8 cellular contexts compared by ENCODE assay signal in genomic region chr16:67893791-67894399, GRCh38. TPM values are rescaled to one million over a fixed set of nuclear protein-coding genes. Genes with fewer than 3 reads are reported as not detected.
DNase-seq lines count a peak whose midpoint lies in the region; ATAC-seq and TF ChIP-seq lines count a peak whose summit lies in the region.

No MANE protein-coding gene starts in this region.

- peaks cover 35% of the 10 kb centered on the region for H3K4me1 Mint-ChIP-seq in chondrocyte (ENCODE audit: low read depth)
- peaks cover 19 to 55% (median 37%) of the 10 kb centered on the region in 3 donors for H3K4me1 Mint-ChIP-seq in naive B cell

- no peaks in the 10 kb centered on the region for H3K9me3 Mint-ChIP-seq in chondrocyte (ENCODE audit: low read depth)
- H3K9me3 Mint-ChIP-seq in naive B cell, result no peaks in the 10 kb centered on the region

- peak overlapping the region; percentile 96 for H3K9ac ChIP-seq in HUES48 (ENCODE audit: low read depth, low read length)

- H3K4me1 ChIP-seq in HUES48 (ENCODE audit: control insufficient read depth, insufficient read depth, low read length), result 0 out of 2 replicates have a peak, but pooled peaks cover 8% of the 10 kb centered on the region

- no peak for TF ChIP-seq CTCF in C4-2B (conservative IDR thresholded peaks at IDR 0.05)
- no peak for TF ChIP-seq CTCF in chondrocyte (IDR thresholded peaks at IDR 0.05)

- H3K36me3 ChIP-seq in HUES48 (ENCODE audit: control insufficient read depth, insufficient read depth, low read length), result no peaks in the 10 kb centered on the region

- H3K4me3 Mint-ChIP-seq in chondrocyte (ENCODE audit: unreplicated experiment) (peak overlapping the region; percentile 90), naive B cell (peak overlapping the region; percentile 80 to 97 (median 94))

- H3K27me3 Mint-ChIP-seq in chondrocyte (ENCODE audit: low read depth) (no peaks in the 10 kb centered on the region), naive B cell (no peaks in the 10 kb centered on the region)

- ATAC-seq in naive B cell (ENCODE audit: low read depth in 2 of 2), result no peak

- H3K27ac ChIP-seq in C4-2B, result peak overlapping the region; percentile 94
- H3K27ac ChIP-seq in HUES48 (ENCODE audit: low read depth, low read length), result peak overlapping the region; percentile 83

- H3K36me3 Mint-ChIP-seq in chondrocyte (ENCODE audit: low read depth), result no peaks in the 10 kb centered on the region
- H3K36me3 Mint-ChIP-seq in naive B cell, result no peaks in the 10 kb centered on the region

- H3K9me3 ChIP-seq in HUES48 (ENCODE audit: control insufficient read depth, insufficient read depth, low read length), result no peaks in the 10 kb centered on the region

- DNase-seq in chondrocyte (ENCODE audit: low spot score) (no peak), naive B cell (no peak), MV-4-11 (lab: John Stamatoyannopoulos, UW) (no peak), hepatic stellate cell (ENCODE audit: low spot score) (no peak), NCI-H1092 treated with DMSO at 0.1 percent for 48 hours (lab: John Stamatoyannopoulos, UW) (no peak)
- DNase-seq in effector CD8-positive, alpha-beta T cell (lab: John Stamatoyannopoulos, UW), result no peak

- H3K27ac Mint-ChIP-seq in chondrocyte (ENCODE audit: unreplicated experiment) (peak overlapping the region; percentile 95), naive B cell (peak overlapping the region; percentile 92 to 97 (median 95))

- H3K4me3 ChIP-seq in HUES48 (ENCODE audit: low read depth, low read length), result peak overlapping the region; percentile 99

- no peaks in the 10 kb centered on the region for H3K27me3 ChIP-seq in HUES48 (ENCODE audit: control insufficient read depth, insufficient read depth, low read length)

RNA-seq across cellular contexts. Expression of gene PSKH1, which starts 0.8 kb away (rescaled TPM):
- total RNA-seq in chondrocyte, result 33.1 to 38.9 TPM (median 35.9 TPM) in 3 replicates
- 10 to 100 TPM; 14.2 to 24.4 (median 17.4) TPM for polyA plus RNA-seq in naive B cell (ENCODE audit: low read depth in 6 of 6)

RNA-seq across cellular contexts. Expression of gene NRN1L, which starts 9.2 kb away (rescaled TPM):
- total RNA-seq in chondrocyte, result 0.57 TPM in 1 of 3 replicates, not detected in the others
- polyA plus RNA-seq in naive B cell (ENCODE audit: low read depth in 6 of 6), result under 1 TPM in 2 of 6 donors, not detected in 4; 0.64 to 0.90 TPM

RNA-seq across cellular contexts. Expression of gene EDC4, which starts 21.0 kb away (rescaled TPM):
- 67.6 to 77.2 TPM (median 67.9 TPM) in 3 replicates for total RNA-seq in chondrocyte
- polyA plus RNA-seq in naive B cell (ENCODE audit: low read depth in 6 of 6), result 10 to 100 TPM in 5 of 6 donors, 1 to 10 TPM in 1; 6.7 to 28.6 (median 20.2) TPM

RNA-seq across cellular contexts. Expression of gene CTRL, which starts 37.8 kb away (rescaled TPM):
- not detected in 3 replicates for total RNA-seq in chondrocyte
- 1 to 10 TPM in 4 of 6 donors, under 1 TPM in 2; 0.65 to 3.2 (median 1.3) TPM for polyA plus RNA-seq in naive B cell (ENCODE audit: low read depth in 6 of 6)

RNA-seq across cellular contexts. Expression of gene PSMB10, which starts 42.8 kb away (rescaled TPM):
- 30.1 to 43.2 TPM (median 33.9 TPM) in 3 replicates for total RNA-seq in chondrocyte
- polyA plus RNA-seq in naive B cell (ENCODE audit: low read depth in 6 of 6), result 100 to 1,000 TPM; 398 to 770 (median 477) TPM
